In genomic region chr2:126932966-126933555, GRCh38 we compare ENCODE assay signal across 23 cellular contexts. TPM values are rescaled to one million over a fixed set of nuclear protein-coding genes. Genes with fewer than 3 reads are reported as not detected.
"Had no signal": no experiment of that assay in that cellular context is flagged by ENCODE, and none has a peak within 500 bp of the region (broad histone marks: within the 10 kb centered on the region; RNA-seq: fewer than 3 reads in every experiment).

No MANE protein-coding gene starts in this region.

- H3K4me1 Mint-ChIP-seq: activated naive CD8-positive, alpha-beta T cell treated with anti-CD3 and anti-CD28 coated beads, Interleukin-2, amount 10 ng/mL, durations not matched to agents 7 days and 5 days had no signal

- H3K36me3 Mint-ChIP-seq: activated naive CD8-positive, alpha-beta T cell treated with anti-CD3 and anti-CD28 coated beads, Interleukin-2, amount 10 ng/mL, durations not matched to agents 7 days and 5 days; type B pancreatic cell had no signal

- H3K4me3 Mint-ChIP-seq: activated naive CD8-positive, alpha-beta T cell treated with anti-CD3 and anti-CD28 coated beads, Interleukin-2, amount 10 ng/mL, durations not matched to agents 7 days and 5 days; activated T-cell treated with anti-CD3 and anti-CD28 coated beads, Interleukin-2, amount 50 U/mL, for 24 hours; stimulated activated naive B cell treated with anti-CD40 and anti-IgM and Interleukin-4, amounts not matched to agents 10 μg/mL and 1 μg/mL and 100 μg/mL, for 72 hours; type B pancreatic cell had no signal

- DNase-seq: activated naive CD4-positive, alpha-beta T cell treated with Interleukin-2 at 50 U/mL for 16 hours; activated naive CD8-positive, alpha-beta T cell treated with anti-CD3 and anti-CD28 coated beads, Interleukin-2, amount 10 ng/mL, durations not matched to agents 7 days and 5 days; activated T-cell treated with anti-CD3 and anti-CD28 coated beads, Interleukin-2, amount 50 U/mL, for 24 hours; cortex of kidney; foreskin fibroblast; kidney glomerular epithelial cell; left ventricle myocardium inferior; mammary epithelial cell; midbrain; nucleus accumbens; SK-N-SH; stimulated activated CD4-positive, alpha-beta T cell treated with anti-CD3 and anti-CD28 coated beads, Interleukin-15, amount 100 ng/mL, for 24 hours; stimulated activated CD8-positive, alpha-beta memory T cell treated with anti-CD3 and anti-CD28 coated beads, Interleukin-4, amount 100 ng/mL, for 48 hours; stimulated activated naive B cell treated with anti-CD40 and anti-IgM and Interleukin-4, amounts not matched to agents 10 μg/mL and 1 μg/mL and 100 μg/mL, for 72 hours; T-helper 2 cell had no signal

- H3K36me3 ChIP-seq: left ventricle myocardium inferior, thoracic aorta had no signal

- H3K9me3 Mint-ChIP-seq: activated naive CD8-positive, alpha-beta T cell treated with anti-CD3 and anti-CD28 coated beads, Interleukin-2, amount 10 ng/mL, durations not matched to agents 7 days and 5 days; type B pancreatic cell had no signal

- H3K27ac Mint-ChIP-seq: activated naive CD8-positive, alpha-beta T cell treated with anti-CD3 and anti-CD28 coated beads, Interleukin-2, amount 10 ng/mL, durations not matched to agents 7 days and 5 days; activated T-cell treated with anti-CD3 and anti-CD28 coated beads, Interleukin-2, amount 50 U/mL, for 24 hours; stimulated activated naive B cell treated with anti-CD40 and anti-IgM and Interleukin-4, amounts not matched to agents 10 μg/mL and 1 μg/mL and 100 μg/mL, for 72 hours; type B pancreatic cell had no signal

- H3K9me3 ChIP-seq: SK-N-SH, thoracic aorta had no signal

- H3K27ac ChIP-seq: left ventricle myocardium inferior, thoracic aorta, VCaP had no signal

- H3K4me1 ChIP-seq: left ventricle myocardium inferior had no signal

- ATAC-seq: sciatic nerve; stimulated activated naive B cell treated with anti-CD40 and anti-IgM and Interleukin-4, amounts not matched to agents 10 μg/mL and 1 μg/mL and 100 μg/mL, for 72 hours had no signal

- H3K4me3 ChIP-seq: left ventricle myocardium inferior, smooth muscle cell, thoracic aorta had no signal

RNA-seq across cellular contexts. Expression of gene TEX51, which starts 34.4 kb away (rescaled TPM):
- total RNA-seq: activated naive CD8-positive, alpha-beta T cell treated with anti-CD3 and anti-CD28 coated beads, Interleukin-2, amount 10 ng/mL, durations not matched to agents 7 days and 5 days; bronchial epithelial cell; epithelial cell of proximal tubule; fibroblast of lung; left ventricle myocardium inferior; mammary epithelial cell; sciatic nerve; smooth muscle cell; thoracic aorta had no signal
